ENCODE assay signal across 19 cellular contexts in genomic region chr1:182003953-182004586, GRCh38. TPM values are rescaled to one million over a fixed set of nuclear protein-coding genes. Genes with fewer than 3 reads are reported as not detected.
DNase-seq lines count a peak whose midpoint lies in the region; ATAC-seq and TF ChIP-seq lines count a peak whose summit lies in the region.
"Had no signal": no experiment of that assay in that cellular context is flagged by ENCODE, and none has a peak within 500 bp of the region (broad histone marks: within the 10 kb centered on the region; RNA-seq: fewer than 3 reads in every experiment).

No MANE protein-coding gene starts in this region.

- peaks cover 19% of the 10 kb centered on the region for H3K4me1 ChIP-seq in suprapubic skin
- H3K4me1 ChIP-seq: prostate gland had no signal

- no peak for TF ChIP-seq CTCF in suprapubic skin (IDR thresholded peaks at IDR 0.05)

- H3K4me3 ChIP-seq in suprapubic skin = no peak overlapping the region
- H3K4me3 ChIP-seq: prostate gland, tibial artery had no signal

- H3K9me3 ChIP-seq in suprapubic skin = no peaks in the 10 kb centered on the region
- H3K9me3 ChIP-seq: prostate gland, tibial artery had no signal

- no peaks in the 10 kb centered on the region for H3K27me3 ChIP-seq in suprapubic skin
- H3K27me3 ChIP-seq: tibial artery had no signal

- intact Hi-C loops in left cardiac atrium (cut with DNase I) = no loop called here

- no peak for TF ChIP-seq EP300 in suprapubic skin (IDR thresholded peaks at IDR 0.05)

- peak; percentile 3 for DNase-seq in DMS153 (lab: John Stamatoyannopoulos, UW)
- DNase-seq in DMS153 treated with DMSO at 0.1 percent for 48 hours (lab: John Stamatoyannopoulos, UW; ENCODE audit: unreplicated experiment) = no peak
- peak; percentile 23 for DNase-seq in NCI-H69 (lab: John Stamatoyannopoulos, UW)
- DNase-seq in left cardiac atrium = peak; percentile 76
- no peak for DNase-seq in suprapubic skin (ENCODE audit: low spot score in 2 of 2)
- DNase-seq in T-helper 1 cell = no peak
- DNase-seq in NCI-H446 treated with DMSO at 0.1 percent for 48 hours (lab: John Stamatoyannopoulos, UW) = no peak
- DNase-seq in DMS114 treated with DMSO at 0.1 percent for 48 hours (lab: John Stamatoyannopoulos, UW; ENCODE audit: unreplicated experiment) = no peak
- DNase-seq: 8988T; activated naive CD8-positive, alpha-beta T cell treated with anti-CD3 and anti-CD28 coated beads, Interleukin-2, amount 10 ng/mL, durations not matched to agents 7 days and 5 days; activated T-cell treated with anti-CD3 and anti-CD28 coated beads, Interleukin-2, amount 50 U/mL, for 24 hours; CD4-positive, alpha-beta T cell; kidney glomerular epithelial cell; naive B cell; NCI-H510A treated with DMSO at 0.1 percent for 48 hours; tibial artery had no signal

- no peak for TF ChIP-seq POLR2A in suprapubic skin (IDR thresholded peaks at IDR 0.05)

- ATAC-seq in left cardiac atrium = peak in 1 of 2 donors; percentile 76

- H3K36me3 ChIP-seq in suprapubic skin = no peaks in the 10 kb centered on the region
- H3K36me3 ChIP-seq: prostate gland, tibial artery had no signal

- H3K27ac ChIP-seq in suprapubic skin = peak overlapping the region; percentile 24
- H3K27ac ChIP-seq: prostate gland, tibial artery had no signal

- WGBS in suprapubic skin = 39% methylated on average over 11 of the region's 12 CpGs

RNA-seq across cellular contexts. Expression of gene ZNF648, which starts 57.4 kb away (rescaled TPM):
- not detected for total RNA-seq in left cardiac atrium
- total RNA-seq in suprapubic skin = under 1 TPM in 3 of 4 donors, not detected in 1; 0.13 to 0.89 (median 0.23) TPM
- total RNA-seq: activated naive CD8-positive, alpha-beta T cell treated with anti-CD3 and anti-CD28 coated beads, Interleukin-2, amount 10 ng/mL, durations not matched to agents 7 days and 5 days; CD4-positive, alpha-beta T cell; endothelial cell of umbilical vein; glomerular endothelial cell had no signal

Comparison
In these comparisons a context has a peak if more than half of its experiments do, and no peak if none do; other contexts are left out.
1. DNase-seq: peak in DMS153 (single experiment), NCI-H69 (single experiment) and left cardiac atrium (single experiment); none in DMS153 treated with DMSO at 0.1 percent for 48 hours (single experiment), suprapubic skin (0 of 2), T-helper 1 cell (0 of 5), NCI-H446 treated with DMSO at 0.1 percent for 48 hours (single experiment) and DMS114 treated with DMSO at 0.1 percent for 48 hours (single experiment).